8 cellular contexts compared by ENCODE assay signal in genomic region chr14:23351681-23352505, GRCh38. TPM values are rescaled to one million over a fixed set of nuclear protein-coding genes. Genes with fewer than 3 reads are reported as not detected.
DNase-seq lines count a peak whose midpoint lies in the region; ATAC-seq and TF ChIP-seq lines count a peak whose summit lies in the region.

No MANE protein-coding gene starts in this region.

- peaks cover 33% of the 10 kb centered on the region for H3K27me3 Mint-ChIP-seq in nephron progenitor cell (ENCODE audit: low read depth, poor library complexity)

- H3K4me3 ChIP-seq in SK-N-MC (peak overlapping the region; percentile 85), fibroblast of mammary gland (ENCODE audit: control insufficient read depth, low read depth, low read length) (peak overlapping the region; percentile 61)

- no peak overlapping the region for H3K27ac Mint-ChIP-seq in nephron progenitor cell

- peak overlapping the region; percentile 84 for H3K4me3 Mint-ChIP-seq in nephron progenitor cell

- ATAC-seq in HG03280 (IDR thresholded peaks at IDR 0.05; ENCODE audit: unreplicated experiment) (no peak), HG02759 (IDR thresholded peaks at IDR 0.05; ENCODE audit: unreplicated experiment) (no peak), GM18907 (IDR thresholded peaks at IDR 0.05; ENCODE audit: unreplicated experiment) (no peak)

- H3K36me3 Mint-ChIP-seq in nephron progenitor cell (ENCODE audit: low read depth) = peaks cover 31% of the 10 kb centered on the region

- no peak overlapping the region for H3K27ac ChIP-seq in SK-N-MC

- H3K9me3 Mint-ChIP-seq in nephron progenitor cell = peaks cover 11% of the 10 kb centered on the region

- peaks cover 26% of the 10 kb centered on the region for H3K4me1 Mint-ChIP-seq in nephron progenitor cell

- H3K9ac ChIP-seq in SK-N-MC (ENCODE audit: insufficient read length) = peak overlapping the region; percentile 56

- H3K9me3 ChIP-seq in SK-N-MC (ENCODE audit: low read depth, low read length) = no peaks in the 10 kb centered on the region

- H3K36me3 ChIP-seq in SK-N-MC (ENCODE audit: insufficient read depth, low read length) = no peaks in the 10 kb centered on the region; the same call in 1 of the 2 replicates

- no peak for TF ChIP-seq CTCF in fibroblast of mammary gland (conservative IDR thresholded peaks at IDR 0.05; ENCODE audit: control insufficient read depth, insufficient read depth, low read depth, low read length)
- TF ChIP-seq CTCF in nephron progenitor cell (IDR thresholded peaks at IDR 0.05) = peak; percentile 6

- peak; percentile 24 for DNase-seq in Daoy (ENCODE audit: low read depth)
- no peak for DNase-seq in SK-N-MC (ENCODE audit: low read depth, low spot score)
- DNase-seq in fibroblast of mammary gland (ENCODE audit: low read depth) = no peak
- peak; percentile 56 for DNase-seq in nephron progenitor cell
- DNase-seq in SW 1271 (lab: John Stamatoyannopoulos, UW) = no peak

RNA-seq across cellular contexts. Expression of gene SLC22A17, which starts 0.8 kb away (rescaled TPM):
- 13.8 and 13.9 TPM in 2 replicates for total RNA-seq in Daoy (2014; rRNA removed; shearing (Covaris generic))

RNA-seq across cellular contexts. Expression of gene EFS, which starts 13.1 kb away (rescaled TPM):
- total RNA-seq in Daoy (2014; rRNA removed; shearing (Covaris generic)) = 0.80 and 1.4 TPM in 2 replicates

RNA-seq across cellular contexts. Expression of gene IL25, which starts 20.7 kb away (rescaled TPM):
- total RNA-seq in Daoy (2014; rRNA removed; shearing (Covaris generic)) = not detected in 2 replicates

RNA-seq across cellular contexts. Expression of gene CMTM5, which starts 25.0 kb away (rescaled TPM):
- total RNA-seq in Daoy (2014; rRNA removed; shearing (Covaris generic)) = not detected in 2 replicates

RNA-seq across cellular contexts. Expression of gene PABPN1, which starts 30.6 kb away (rescaled TPM):
- 92.2 and 127 TPM in 2 replicates for total RNA-seq in Daoy (2014; rRNA removed; shearing (Covaris generic))

Comparison
In these comparisons a context has a peak if more than half of its experiments do, and no peak if none do; other contexts are left out.
1. DNase-seq: peak in Daoy (single experiment) and nephron progenitor cell (single experiment); none in SK-N-MC (single experiment), fibroblast of mammary gland (single experiment) and SW 1271 (0 of 2).